ENCODE assay signal across 31 cellular contexts in the genomic region with DNA sequence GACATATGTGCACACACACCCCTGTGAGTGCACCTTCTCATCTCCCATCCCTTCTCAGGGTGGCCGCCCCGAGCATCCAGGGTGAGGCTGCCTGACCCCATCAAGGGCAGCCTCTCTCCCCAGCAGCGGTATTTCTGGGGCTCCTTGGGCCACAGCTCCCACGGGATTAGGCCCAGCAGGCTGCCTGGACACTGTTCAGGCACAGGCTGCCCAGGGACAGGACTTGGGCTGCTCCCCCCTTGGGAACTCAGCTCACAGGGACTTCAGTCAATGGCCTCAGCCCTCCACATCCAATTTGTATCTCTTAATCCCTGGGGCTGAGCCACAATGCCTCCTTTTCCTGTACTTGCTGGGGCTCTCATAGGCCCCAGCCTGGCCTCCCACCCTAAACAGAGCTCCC. TPM values are rescaled to one million over a fixed set of nuclear protein-coding genes. Genes with fewer than 3 reads are reported as not detected.
"Had no signal": no experiment of that assay in that cellular context is flagged by ENCODE, and none has a peak within 500 bp of the region (broad histone marks: within the 10 kb centered on the region; RNA-seq: fewer than 3 reads in every experiment).

No MANE protein-coding gene starts in this region.

- H3K36me3 ChIP-seq: left lung, lower lobe of right lung, spleen, tibial nerve had no signal

- H3K4me3 ChIP-seq: coronary artery, hepatocyte, left lung, lower lobe of right lung, psoas muscle, spleen, testis, tibial nerve had no signal

- H3K9me3 Mint-ChIP-seq: memory B cell; natural killer cell; stimulated activated naive CD8-positive, alpha-beta T cell treated with anti-CD3 and anti-CD28 coated beads, Interleukin-15, amount 100 ng/mL, for 72 hours had no signal

- H3K9ac ChIP-seq: parathyroid adenoma had no signal

- H3K27ac Mint-ChIP-seq: endodermal cell; memory B cell; mesothelial cell of epicardium; natural killer cell; stimulated activated naive B cell treated with anti-CD40 and anti-IgM and Interleukin-4, amounts not matched to agents 10 μg/mL and 1 μg/mL and 100 μg/mL, for 72 hours had no signal

- H3K4me1 Mint-ChIP-seq: endodermal cell; memory B cell; mesothelial cell of epicardium; stimulated activated naive B cell treated with anti-CD40 and anti-IgM and Interleukin-4, amounts not matched to agents 10 μg/mL and 1 μg/mL and 100 μg/mL, for 72 hours had no signal

- H3K36me3 Mint-ChIP-seq: memory B cell, mesothelial cell of epicardium, natural killer cell had no signal

- DNase-seq: effector CD4-positive, alpha-beta T cell; endodermal cell; erythroblast; foreskin melanocyte; head of caudate nucleus; left lung; lower lobe of right lung; natural killer cell; occipital lobe; psoas muscle; spleen; stimulated activated CD4-positive, alpha-beta T cell treated with anti-CD3 and anti-CD28 coated beads, Interleukin-15, amount 100 ng/mL, for 24 hours; stimulated activated CD4-positive, alpha-beta T cell treated with anti-CD3 and anti-CD28 coated beads, Interleukin-1b, Interleukin-23, amount 100 ng/mL, for 48 hours; stimulated activated CD4-positive, alpha-beta T cell treated with anti-CD3 and anti-CD28 coated beads, Interleukin-4, amount 100 ng/mL, for 24 hours; stimulated activated naive B cell treated with anti-CD40 and anti-IgM and Interleukin-4, amounts not matched to agents 10 μg/mL and 1 μg/mL and 100 μg/mL, for 72 hours; stimulated activated naive CD8-positive, alpha-beta T cell treated with anti-CD3 and anti-CD28 coated beads, Interleukin-15, amount 100 ng/mL, for 72 hours; testis had no signal

- H3K9me3 ChIP-seq: psoas muscle, testis had no signal

- H3K4me1 ChIP-seq: left lung, lower lobe of right lung, parathyroid adenoma, psoas muscle, spleen, testis, tibial nerve had no signal

- H3K4me3 Mint-ChIP-seq: endodermal cell; memory B cell; mesothelial cell of epicardium; natural killer cell; neural crest cell; stimulated activated naive B cell treated with anti-CD40 and anti-IgM and Interleukin-4, amounts not matched to agents 10 μg/mL and 1 μg/mL and 100 μg/mL, for 72 hours; stimulated activated naive CD8-positive, alpha-beta T cell treated with anti-CD3 and anti-CD28 coated beads, Interleukin-15, amount 100 ng/mL, for 72 hours had no signal

- H3K27me3 ChIP-seq: hepatocyte, testis, tibial nerve had no signal

- H3K27ac ChIP-seq: coronary artery, hepatocyte, left lung, lower lobe of right lung, parathyroid adenoma, psoas muscle, spleen, testis, tibial nerve had no signal

- FAIRE-seq: endothelial cell of umbilical vein, islet of Langerhans had no signal

RNA-seq across cellular contexts. Expression of a gene that starts 35.0 kb away (rescaled TPM):
- total RNA-seq: dermis microvascular lymphatic vessel endothelial cell, endodermal cell, endothelial cell of umbilical vein, left lung, lower lobe of right lung, mucosa of gallbladder, myocyte, natural killer cell, neural crest cell, sciatic nerve, skeletal muscle tissue, spleen had no signal
- polyA plus RNA-seq: endothelial cell of umbilical vein had no signal
